ENCODE assay signal across 12 cellular contexts in genomic region chr17:7258731-7259554, GRCh38. TPM values are rescaled to one million over a fixed set of nuclear protein-coding genes. Genes with fewer than 3 reads are reported as not detected.
DNase-seq lines count a peak whose midpoint lies in the region; ATAC-seq and TF ChIP-seq lines count a peak whose summit lies in the region.
"Had no signal": no experiment of that assay in that cellular context is flagged by ENCODE, and none has a peak within 500 bp of the region (broad histone marks: within the 10 kb centered on the region; RNA-seq: fewer than 3 reads in every experiment).

No MANE protein-coding gene starts in this region.

- in situ Hi-C loops in SK-MEL-5 (cut with HindIII; ENCODE audit: low pct_unique_long_range_greater_than_20kb, low sequenced_read_pairs): no loop called here

- peaks cover 28% of the 10 kb centered on the region for H3K36me3 Mint-ChIP-seq in activated naive CD4-positive, alpha-beta T cell treated with anti-CD3 and anti-CD28 coated beads for 36 hours (ENCODE audit: low read depth)
- peaks cover 12% of the 10 kb centered on the region for H3K36me3 Mint-ChIP-seq in natural killer cell

- no peaks in the 10 kb centered on the region for H3K9me3 ChIP-seq in subcutaneous abdominal adipose tissue (ENCODE audit: control insufficient read depth in 5 of 5, low read length in 5 of 5)

- H3K9me3 Mint-ChIP-seq in activated naive CD4-positive, alpha-beta T cell treated with anti-CD3 and anti-CD28 coated beads for 36 hours: no peaks in the 10 kb centered on the region
- no peaks in the 10 kb centered on the region for H3K9me3 Mint-ChIP-seq in natural killer cell

- no peak for DNase-seq in activated naive CD4-positive, alpha-beta T cell treated with anti-CD3 and anti-CD28 coated beads for 36 hours
- no peak for DNase-seq in activated naive CD4-positive, alpha-beta T cell treated with anti-CD3 and anti-CD28 coated beads, Interleukin-2, amount 50 U/mL, for 16 hours
- peak; percentile 73 for DNase-seq in SK-MEL-5 (ENCODE audit: low read depth, low spot score)
- DNase-seq in fibroblast of villous mesenchyme (ENCODE audit: low read depth): peak; percentile 84
- no peak for DNase-seq in natural killer cell
- DNase-seq in NOMO-1 treated with DMSO at 0.1 percent for 48 hours (lab: John Stamatoyannopoulos, UW; ENCODE audit: unreplicated experiment): no peak
- DNase-seq in activated CD4-positive, CD25-positive, alpha-beta regulatory T cell (lab: John Stamatoyannopoulos, UW): no peak
- DNase-seq: mesendoderm; stimulated activated CD4-positive, alpha-beta T cell treated with anti-CD3 and anti-CD28 coated beads, Interleukin-12 subunit alpha, Interleukin-12 subunit beta, amount 100 ng/mL, for 4 hours; substantia nigra; WERI-Rb-1 had no signal

- CTCF ChIA-PET in activated naive CD4-positive, alpha-beta T cell treated with anti-CD3 and anti-CD28 coated beads for 36 hours (lab: Charles Lee): interaction anchor here (0.7 kb wide), 1 partner anchor 38 kb away, joined by 4 read pairs; no protein-coding TSS in a partner anchor

- H3K4me3 Mint-ChIP-seq in activated naive CD4-positive, alpha-beta T cell treated with anti-CD3 and anti-CD28 coated beads for 36 hours: no peak overlapping the region
- no peak overlapping the region for H3K4me3 Mint-ChIP-seq in natural killer cell

- H3K4me1 Mint-ChIP-seq in activated naive CD4-positive, alpha-beta T cell treated with anti-CD3 and anti-CD28 coated beads for 36 hours (ENCODE audit: low read depth): peaks cover 26% of the 10 kb centered on the region
- peaks cover 14 to 19% of the 10 kb centered on the region in 2 donors for H3K4me1 Mint-ChIP-seq in natural killer cell

- no peak for ATAC-seq in natural killer cell

- peaks cover 0 to 47% (median 41%) of the 10 kb centered on the region in 5 donors for H3K4me1 ChIP-seq in subcutaneous abdominal adipose tissue (ENCODE audit: control insufficient read depth in 5 of 5, insufficient read depth in 5 of 5, low read length in 5 of 5)

- intact Hi-C loops in activated naive CD4-positive, alpha-beta T cell treated with anti-CD3 and anti-CD28 coated beads for 36 hours (cut with micrococcal nuclease): no loop called here
- intact Hi-C loops in natural killer cell (cut with micrococcal nuclease): no loop called here

- peak overlapping the region in 1 of 5 donors; percentile 4 for H3K9ac ChIP-seq in subcutaneous abdominal adipose tissue (ENCODE audit: low read length in 5 of 5)

- H3K27me3 ChIP-seq in subcutaneous abdominal adipose tissue (ENCODE audit: control insufficient read depth in 5 of 5, insufficient read depth in 4 of 5, low read length in 5 of 5): peaks cover 0 to 22% (median 14%) of the 10 kb centered on the region in 5 donors

- peak overlapping the region; percentile 59 for H3K27ac ChIP-seq in subcutaneous abdominal adipose tissue (ENCODE audit: low read depth, low read length)
- H3K27ac ChIP-seq: WERI-Rb-1 had no signal

- H3K36me3 ChIP-seq in subcutaneous abdominal adipose tissue (ENCODE audit: control insufficient read depth in 5 of 5, insufficient read depth in 5 of 5, low read length in 5 of 5): peaks cover 8 to 55% (median 42%) of the 10 kb centered on the region in 5 donors

- peaks cover 19% of the 10 kb centered on the region for H3K27me3 Mint-ChIP-seq in activated naive CD4-positive, alpha-beta T cell treated with anti-CD3 and anti-CD28 coated beads for 36 hours (ENCODE audit: low read depth)
- peaks cover 12% of the 10 kb centered on the region in 2 donors for H3K27me3 Mint-ChIP-seq in natural killer cell (ENCODE audit: low read depth in 2 of 2)

- H3K4me3 ChIP-seq in fibroblast of villous mesenchyme (ENCODE audit: low read depth, low read length): no peak overlapping the region
- no peak overlapping the region for H3K4me3 ChIP-seq in subcutaneous abdominal adipose tissue (ENCODE audit: low read depth in 1 of 5, low read length in 5 of 5)

- TF ChIP-seq CTCF in fibroblast of villous mesenchyme (IDR thresholded peaks at IDR 0.05; ENCODE audit: insufficient read depth, low read depth, low read length): no peak
- no peak for TF ChIP-seq CTCF in natural killer cell (IDR thresholded peaks at IDR 0.05)

- H3K27ac Mint-ChIP-seq in activated naive CD4-positive, alpha-beta T cell treated with anti-CD3 and anti-CD28 coated beads for 36 hours: peak overlapping the region; percentile 8
- no peak overlapping the region for H3K27ac Mint-ChIP-seq in natural killer cell

RNA-seq across cellular contexts. Expression of gene CLDN7, which starts 3.3 kb away (rescaled TPM):
- under 1 TPM in 1 of 2 experiments, not detected in 1; 0.40 TPM for total RNA-seq in activated naive CD4-positive, alpha-beta T cell treated with anti-CD3 and anti-CD28 coated beads for 36 hours
- total RNA-seq in SK-MEL-5 (2014; rRNA removed; shearing (Covaris generic)): not detected in 2 replicates
- not detected in 2 replicates for polyA plus RNA-seq in SK-MEL-5 (2015; cell fraction: cytosol; rRNA removed)
- 0.26 TPM in 1 of 2 replicates, not detected in the other for polyA plus RNA-seq in SK-MEL-5 (2015; cell fraction: nucleus; rRNA removed)
- 2.9 and 5.2 TPM in 2 replicates for total RNA-seq in fibroblast of villous mesenchyme
- total RNA-seq in natural killer cell: 1 to 10 TPM in 2 of 3 donors, under 1 TPM in 1; 0.99 to 1.8 (median 1.7) TPM

RNA-seq across cellular contexts. Expression of gene ELP5, which starts 6.9 kb away (rescaled TPM):
- total RNA-seq in activated naive CD4-positive, alpha-beta T cell treated with anti-CD3 and anti-CD28 coated beads for 36 hours: 10 to 100 TPM; 52.4 to 53.5 TPM
- total RNA-seq in SK-MEL-5 (2014; rRNA removed; shearing (Covaris generic)): 43.8 and 58.7 TPM in 2 replicates
- 57.6 and 67.2 TPM in 2 replicates for polyA plus RNA-seq in SK-MEL-5 (2015; cell fraction: cytosol; rRNA removed)
- polyA plus RNA-seq in SK-MEL-5 (2015; cell fraction: nucleus; rRNA removed): 63.5 and 80.9 TPM in 2 replicates
- 29.6 and 36.3 TPM in 2 replicates for total RNA-seq in fibroblast of villous mesenchyme
- total RNA-seq in natural killer cell: 10 to 100 TPM; 30.1 to 38.5 (median 30.3) TPM

RNA-seq across cellular contexts. Expression of gene CTDNEP1, which starts 7.4 kb away (rescaled TPM):
- 100 to 1,000 TPM; 147 to 152 TPM for total RNA-seq in activated naive CD4-positive, alpha-beta T cell treated with anti-CD3 and anti-CD28 coated beads for 36 hours
- 26.9 and 29.2 TPM in 2 replicates for total RNA-seq in SK-MEL-5 (2014; rRNA removed; shearing (Covaris generic))
- polyA plus RNA-seq in SK-MEL-5 (2015; cell fraction: cytosol; rRNA removed): 161 and 163 TPM in 2 replicates
- 67.0 and 87.4 TPM in 2 replicates for polyA plus RNA-seq in SK-MEL-5 (2015; cell fraction: nucleus; rRNA removed)
- 24.5 and 34.1 TPM in 2 replicates for total RNA-seq in fibroblast of villous mesenchyme
- total RNA-seq in natural killer cell: 100 to 1,000 TPM; 127 to 139 (median 131) TPM

RNA-seq across cellular contexts. Expression of gene GABARAP, which starts 16.7 kb away (rescaled TPM):
- 100 to 1,000 TPM; 137 to 152 TPM for total RNA-seq in activated naive CD4-positive, alpha-beta T cell treated with anti-CD3 and anti-CD28 coated beads for 36 hours
- 237 and 305 TPM in 2 replicates for total RNA-seq in SK-MEL-5 (2014; rRNA removed; shearing (Covaris generic))
- polyA plus RNA-seq in SK-MEL-5 (2015; cell fraction: cytosol; rRNA removed): 760 and 1,106 TPM in 2 replicates
- 108 and 115 TPM in 2 replicates for polyA plus RNA-seq in SK-MEL-5 (2015; cell fraction: nucleus; rRNA removed)
- total RNA-seq in fibroblast of villous mesenchyme (225 and 265 TPM in 2 replicates), natural killer cell (100 to 1,000 TPM; 256 to 277 (median 276) TPM)

RNA-seq across cellular contexts. Expression of gene PHF23, which starts 19.7 kb away (rescaled TPM):
- total RNA-seq in activated naive CD4-positive, alpha-beta T cell treated with anti-CD3 and anti-CD28 coated beads for 36 hours: 10 to 100 TPM in 1 of 2 experiments, 1 to 10 TPM in 1; 8.4 to 10.0 TPM
- 69.0 and 81.3 TPM in 2 replicates for total RNA-seq in SK-MEL-5 (2014; rRNA removed; shearing (Covaris generic))
- 73.5 and 76.9 TPM in 2 replicates for polyA plus RNA-seq in SK-MEL-5 (2015; cell fraction: cytosol; rRNA removed)
- polyA plus RNA-seq in SK-MEL-5 (2015; cell fraction: nucleus; rRNA removed): 31.9 and 70.5 TPM in 2 replicates
- total RNA-seq in fibroblast of villous mesenchyme (51.8 and 54.1 TPM in 2 replicates), natural killer cell (10 to 100 TPM; 19.3 to 32.3 (median 20.8) TPM)

Comparison
In these comparisons a context has a peak if more than half of its experiments do, and no peak if none do; other contexts are left out.
1. DNase-seq: peak in SK-MEL-5 (single experiment) and fibroblast of villous mesenchyme (single experiment); none in activated naive CD4-positive, alpha-beta T cell treated with anti-CD3 and anti-CD28 coated beads for 36 hours (single experiment), activated naive CD4-positive, alpha-beta T cell treated with anti-CD3 and anti-CD28 coated beads, Interleukin-2, amount 50 U/mL, for 16 hours (single experiment), natural killer cell (single experiment), NOMO-1 treated with DMSO at 0.1 percent for 48 hours (single experiment) and activated CD4-positive, CD25-positive, alpha-beta regulatory T cell (0 of 4).